Comparison of ENCODE assay signal across 11 cellular contexts in the genomic region with DNA sequence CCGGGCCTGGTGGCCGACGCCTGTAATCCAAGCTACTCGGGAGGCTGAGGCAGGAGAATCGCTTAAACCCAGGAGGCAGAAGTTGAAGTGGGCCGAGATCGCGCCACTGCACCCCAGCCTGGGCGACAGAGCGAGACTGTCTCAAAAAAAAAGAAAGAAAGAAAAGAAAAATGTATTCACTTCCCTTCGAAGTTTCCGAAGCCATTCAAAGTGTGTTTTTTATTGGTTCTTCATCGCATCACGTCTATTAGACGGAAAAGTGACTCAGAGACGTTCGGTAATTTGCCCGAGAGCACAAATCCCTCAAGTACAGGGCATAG. TPM values are rescaled to one million over a fixed set of nuclear protein-coding genes. Genes with fewer than 3 reads are reported as not detected.
A peak's percentile ranks its signal among the peaks of the same experiment; 100 is the strongest.
DNase-seq lines count a peak whose midpoint lies in the region; ATAC-seq and TF ChIP-seq lines count a peak whose summit lies in the region.
"Not testable (repeated sequence)": the region's sequence is repeated elsewhere in the genome, so short reads cannot be mapped to it uniquely, and the experiment has no call there.
"Had no signal": no experiment of that assay in that cellular context is flagged by ENCODE, and none has a peak within 500 bp of the region (broad histone marks: within the 10 kb centered on the region; RNA-seq: fewer than 3 reads in every experiment).

No MANE protein-coding gene starts in this region.

- H3K4me1 ChIP-seq in DND-41 (ENCODE audit: insufficient read depth, low read length) (peaks cover 28% of the 10 kb centered on the region), upper lobe of left lung (peaks cover 21 to 38% (median 26%) of the 10 kb centered on the region in 4 donors)
- not testable (repeated sequence) for H3K4me1 ChIP-seq in mammary epithelial cell (ENCODE audit: insufficient read depth, low read length); mesendoderm (ENCODE audit: control insufficient read depth, low read depth, low read length); rectal smooth muscle tissue (ENCODE audit: control insufficient read depth, insufficient read depth, low read length)

- H3K23ac ChIP-seq in mesendoderm (ENCODE audit: low read length) = not testable (repeated sequence)

- H2AK5ac ChIP-seq in mesendoderm (ENCODE audit: low read length) = not testable (repeated sequence)

- not testable (repeated sequence) for ATAC-seq in DND-41 (ENCODE audit: insufficient read depth, low read depth); activated CD8-positive, alpha-beta T cell treated with anti-CD3 and anti-CD28 coated beads for 36 hours; upper lobe of left lung (ENCODE audit: low FRiP score in 2 of 2)

- not testable (repeated sequence) for BruUV-seq in mammary epithelial cell (replicated peaks; lab: Mats Ljungman, UMichigan)

- H3K27ac ChIP-seq in DND-41 (ENCODE audit: low read length) (peak overlapping the region; percentile 97), rectal smooth muscle tissue (ENCODE audit: low read depth, low read length) (peak overlapping the region; percentile 99), upper lobe of left lung (peak overlapping the region; percentile 92 to 98 (median 96))
- not testable (repeated sequence) for H3K27ac ChIP-seq in mammary epithelial cell (ENCODE audit: insufficient read depth, low read depth, low read length); mesendoderm (ENCODE audit: low read depth, low read length)

- not testable (repeated sequence) for H3K18ac ChIP-seq in mesendoderm (ENCODE audit: low read length)

- H2BK120ac ChIP-seq in mesendoderm (ENCODE audit: low read depth, low read length) = not testable (repeated sequence)

- H3K79me1 ChIP-seq in mesendoderm (ENCODE audit: low read length) = peaks cover 18% of the 10 kb centered on the region

- H3K56ac ChIP-seq in mesendoderm (ENCODE audit: low read length) = peak overlapping the region; percentile 44

- H4K20me1 ChIP-seq in DND-41 (ENCODE audit: insufficient read depth, low read length) = peaks cover 11% of the 10 kb centered on the region; the same call in 1 of the 2 replicates
- H4K20me1 ChIP-seq in mammary epithelial cell (ENCODE audit: insufficient read depth, low read length) = not testable (repeated sequence)

- H4K8ac ChIP-seq in mesendoderm (ENCODE audit: low read depth, low read length) = peak overlapping the region; percentile 95

- TF ChIP-seq EP300 in upper lobe of left lung (IDR thresholded peaks at IDR 0.05) = not testable (repeated sequence)

- peaks cover 30% of the 10 kb centered on the region for H3K4me1 Mint-ChIP-seq in activated CD8-positive, alpha-beta T cell treated with anti-CD3 and anti-CD28 coated beads for 36 hours (ENCODE audit: low read depth)

- not testable (repeated sequence) for DNase-seq in DND-41; NB4 (ENCODE audit: low read depth); activated CD8-positive, alpha-beta T cell treated with anti-CD3 and anti-CD28 coated beads for 36 hours; mammary epithelial cell; fibroblast of villous mesenchyme (ENCODE audit: low read depth); mesendoderm; upper lobe of left lung

- H3K4me3 Mint-ChIP-seq in activated CD8-positive, alpha-beta T cell treated with anti-CD3 and anti-CD28 coated beads for 36 hours = peak overlapping the region; percentile 93

- H3K4me3 ChIP-seq in DND-41 (ENCODE audit: low read depth in 1 of 2, low read length in 2 of 2) = peak overlapping the region; percentile 79 to 99; a peak in 3 of 4 replicates
- peak overlapping the region; percentile 87 for H3K4me3 ChIP-seq in NB4 (ENCODE audit: low read depth, low read length)
- H3K4me3 ChIP-seq in mammary epithelial cell (replicated peaks in 1 of 3; ENCODE audit: insufficient read depth in 1 of 3, low read depth in 2 of 3, low read length in 3 of 3) = peak overlapping the region; percentile 77 to 97 (median 79)
- H3K4me3 ChIP-seq in fibroblast of villous mesenchyme (ENCODE audit: low read depth, low read length) = peak overlapping the region; percentile 94
- not testable (repeated sequence) for H3K4me3 ChIP-seq in mesendoderm (ENCODE audit: low read length)
- peak overlapping the region; percentile 96 for H3K4me3 ChIP-seq in rectal smooth muscle tissue (ENCODE audit: low read length)
- H3K4me3 ChIP-seq in upper lobe of left lung = peak overlapping the region; percentile 42 to 94 (median 83)

- H3K9me3 Mint-ChIP-seq in activated CD8-positive, alpha-beta T cell treated with anti-CD3 and anti-CD28 coated beads for 36 hours = not testable (repeated sequence)

- H3K79me2 ChIP-seq in DND-41 (ENCODE audit: insufficient read depth, low read length) (peaks cover 41% of the 10 kb centered on the region), mammary epithelial cell (ENCODE audit: insufficient read depth, low read length) (peaks cover 36% of the 10 kb centered on the region), mesendoderm (ENCODE audit: control insufficient read depth, insufficient read depth, low read length) (peaks cover 17% of the 10 kb centered on the region)

- H3K4ac ChIP-seq in mesendoderm (ENCODE audit: low read depth, low read length) = not testable (repeated sequence)

- H3K36me3 ChIP-seq in DND-41 (ENCODE audit: insufficient read depth, low read length) (peaks cover 21% of the 10 kb centered on the region), upper lobe of left lung (peaks cover 0 to 20% (median 6%) of the 10 kb centered on the region in 4 donors)
- H3K36me3 ChIP-seq in mammary epithelial cell (ENCODE audit: insufficient read depth, low read length); mesendoderm (ENCODE audit: control insufficient read depth, insufficient read depth, low read length); rectal smooth muscle tissue (ENCODE audit: control insufficient read depth, insufficient read depth, low read length): not testable (repeated sequence)

- in situ Hi-C loops in mammary epithelial cell (cut with MboI; ENCODE audit: low sequenced_read_pairs in 2 of 2) = not testable (repeated sequence)

- peak overlapping the region; percentile 95 for H3K27ac Mint-ChIP-seq in activated CD8-positive, alpha-beta T cell treated with anti-CD3 and anti-CD28 coated beads for 36 hours

- TF ChIP-seq CTCF in DND-41 (IDR thresholded peaks at IDR 0.05; ENCODE audit: borderline replicate concordance, extremely low read depth, low read length, poor library complexity, severe bottlenecking); NB4 (IDR thresholded peaks at IDR 0.05; ENCODE audit: low read depth, low read length); activated CD8-positive, alpha-beta T cell treated with anti-CD3 and anti-CD28 coated beads for 36 hours (IDR thresholded peaks at IDR 0.05); mammary epithelial cell (conservative IDR thresholded peaks at IDR 0.05 in 1 of 2, IDR thresholded peaks at IDR 0.05 in 1 of 2; ENCODE audit: extremely low read depth in 1 of 2, insufficient read depth in 1 of 2, low read depth in 1 of 2, low read length in 2 of 2); fibroblast of villous mesenchyme (IDR thresholded peaks at IDR 0.05; ENCODE audit: insufficient read depth, low read depth, low read length); upper lobe of left lung (IDR thresholded peaks at IDR 0.05): not testable (repeated sequence)

- not testable (repeated sequence) for TF ChIP-seq POLR2A in NB4 (IDR thresholded peaks at IDR 0.05; ENCODE audit: extremely low read depth, insufficient read length); upper lobe of left lung (IDR thresholded peaks at IDR 0.05)

- H3K36me3 Mint-ChIP-seq in activated CD8-positive, alpha-beta T cell treated with anti-CD3 and anti-CD28 coated beads for 36 hours (ENCODE audit: low read depth) = not testable (repeated sequence)

- not testable (repeated sequence) for H3K27me3 ChIP-seq in DND-41 (ENCODE audit: insufficient read depth, low read length, poor library complexity); mammary epithelial cell (ENCODE audit: insufficient read depth, low read length); mesendoderm (ENCODE audit: insufficient read depth, low read length, poor library complexity); rectal smooth muscle tissue (ENCODE audit: control insufficient read depth, insufficient read depth, low read length); upper lobe of left lung

- H4K5ac ChIP-seq in mesendoderm (ENCODE audit: low read length) = not testable (repeated sequence)

- H3K9me3 ChIP-seq in DND-41 (ENCODE audit: insufficient read depth, low read length, severe bottlenecking); mammary epithelial cell (replicated peaks; ENCODE audit: insufficient read depth, low read length); upper lobe of left lung: not testable (repeated sequence)

- not testable (repeated sequence) for H3K27me3 Mint-ChIP-seq in activated CD8-positive, alpha-beta T cell treated with anti-CD3 and anti-CD28 coated beads for 36 hours

- CTCF ChIA-PET in activated CD8-positive, alpha-beta T cell treated with anti-CD3 and anti-CD28 coated beads for 36 hours (lab: Charles Lee) = interaction anchor here (1.2 to 1.8 kb wide), 3 partner anchors 19 to 478 kb away, joined by 4 to 7 read pairs (median 4); no protein-coding TSS in a partner anchor
- CTCF ChIA-PET in mammary epithelial cell (lab: Charles Lee; ENCODE audit: low non-redundant PET) = not testable (repeated sequence)

- intact Hi-C loops in activated CD8-positive, alpha-beta T cell treated with anti-CD3 and anti-CD28 coated beads for 36 hours (cut with micrococcal nuclease) = not testable (repeated sequence)
- intact Hi-C loops in mammary epithelial cell (cut with micrococcal nuclease) = loop anchor here (10.0 kb wide), 2 partner anchors 166 to 526 kb away; partner anchors contain the start of gene CRB2

- dilution Hi-C loops in mammary epithelial cell (cut with HindIII; ENCODE audit: low sequenced_read_pairs) = not testable (repeated sequence)

- H3K9ac ChIP-seq in DND-41 (ENCODE audit: low read depth, low read length) (peak overlapping the region; percentile 85), mesendoderm (ENCODE audit: low read length) (peak overlapping the region; percentile 53)
- H3K9ac ChIP-seq in mammary epithelial cell (ENCODE audit: insufficient read depth, low read length); rectal smooth muscle tissue (ENCODE audit: low read length): not testable (repeated sequence)

- not testable (repeated sequence) for H2BK15ac ChIP-seq in mesendoderm (replicated peaks; ENCODE audit: low read depth)

- H2BK5ac ChIP-seq in mesendoderm (ENCODE audit: low read length) = not testable (repeated sequence)

- WGBS in mammary epithelial cell (ENCODE audit: low coverage, missing lambda C conversion rate) = 65% methylated on average over 12 of the region's 18 CpGs
- WGBS in mesendoderm (ENCODE audit: extremely low coverage, insufficient coverage, low lambda C conversion rate) = no CpG with 5 or more reads among the region's 18 CpGs
- 73 to 75% methylated on average over 18 of the region's 18 CpGs for WGBS in upper lobe of left lung, 2 donors

- peak overlapping the region; percentile 95 for H2AFZ ChIP-seq in DND-41 (ENCODE audit: low read depth, low read length)
- peak overlapping the region; percentile 94 for H2AFZ ChIP-seq in mammary epithelial cell (ENCODE audit: low read depth, low read length)

- POLR2A ChIA-PET in activated CD8-positive, alpha-beta T cell treated with anti-CD3 and anti-CD28 coated beads for 36 hours (lab: Charles Lee) = interaction anchor here (1.2 to 2.2 kb wide), 2 partner anchors 9 to 13 kb away, joined by 4 to 6 read pairs; no protein-coding TSS in a partner anchor

- H3K4me2 ChIP-seq in DND-41 (ENCODE audit: insufficient read depth, low read length) = peak overlapping the region; percentile 98
- H3K4me2 ChIP-seq in mammary epithelial cell (ENCODE audit: insufficient read depth, low read depth, low read length) = peak overlapping the region; percentile 25
- not testable (repeated sequence) for H3K4me2 ChIP-seq in mesendoderm (ENCODE audit: low read length)

RNA-seq across cellular contexts. Expression of gene PDCL, which starts 0.5 kb away (rescaled TPM):
- 10 to 100 TPM; 16.1 to 16.5 TPM for total RNA-seq in activated CD8-positive, alpha-beta T cell treated with anti-CD3 and anti-CD28 coated beads for 36 hours
- total RNA-seq in mammary epithelial cell (10 to 100 TPM; 12.9 to 25.8 TPM), fibroblast of villous mesenchyme (31.6 and 43.6 TPM in 2 replicates), upper lobe of left lung (10 to 100 TPM; 18.3 to 34.3 (median 25.2) TPM)
- 7.5 TPM for polyA plus RNA-seq in mammary epithelial cell
- 6.9 TPM for polyA minus RNA-seq in mammary epithelial cell
- polyA plus RNA-seq in mesendoderm (2013, experiment 1 of 2) = 14.2 TPM
- 14.2 TPM for polyA plus RNA-seq in mesendoderm (2013, experiment 2 of 2)

RNA-seq across cellular contexts. Expression of gene OR1K1, which starts 29.0 kb away (rescaled TPM):
- not detected for total RNA-seq in activated CD8-positive, alpha-beta T cell treated with anti-CD3 and anti-CD28 coated beads for 36 hours
- total RNA-seq in mammary epithelial cell (not detected), fibroblast of villous mesenchyme (not detected in 2 replicates), upper lobe of left lung (not detected)
- polyA plus RNA-seq in mammary epithelial cell = not detected
- not detected for polyA minus RNA-seq in mammary epithelial cell
- not detected for polyA plus RNA-seq in mesendoderm (2013, experiment 1 of 2)
- polyA plus RNA-seq in mesendoderm (2013, experiment 2 of 2) = not detected
- total RNA-seq: H4, HT1080, lung microvascular endothelial cell had no signal

RNA-seq across cellular contexts. Expression of gene OR5C1, which starts 40.2 kb away (rescaled TPM):
- not detected for total RNA-seq in activated CD8-positive, alpha-beta T cell treated with anti-CD3 and anti-CD28 coated beads for 36 hours
- not detected for total RNA-seq in mammary epithelial cell
- not detected for polyA plus RNA-seq in mammary epithelial cell
- polyA minus RNA-seq in mammary epithelial cell = not detected
- not detected in 2 replicates for total RNA-seq in fibroblast of villous mesenchyme
- polyA plus RNA-seq in mesendoderm (2013, experiment 1 of 2) = not detected
- polyA plus RNA-seq in mesendoderm (2013, experiment 2 of 2) = not detected
- total RNA-seq in upper lobe of left lung = not detected
- total RNA-seq: H4, HT1080, lung microvascular endothelial cell had no signal
